In the genomic region with DNA sequence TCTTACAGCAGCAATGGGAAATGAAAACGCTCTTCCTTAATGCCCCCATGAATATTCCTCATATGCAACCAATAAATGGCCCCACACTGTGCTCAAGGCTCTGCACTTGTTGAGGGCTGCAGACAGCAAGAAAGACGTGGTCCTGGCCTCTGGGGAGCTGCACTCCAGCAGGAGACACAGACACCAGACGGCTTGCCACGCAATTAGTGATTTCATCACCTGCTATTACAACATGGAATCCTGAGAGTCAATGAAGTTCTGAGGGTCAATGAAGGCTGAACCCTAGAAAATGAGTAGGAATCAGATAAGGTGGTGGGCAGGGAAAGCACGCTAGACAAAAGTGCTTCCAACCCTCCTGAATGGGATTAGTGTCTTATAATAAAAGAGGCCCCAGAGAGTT, we compare ENCODE assay signal across 38 cellular contexts. TPM values are rescaled to one million over a fixed set of nuclear protein-coding genes. Genes with fewer than 3 reads are reported as not detected.
"Had no signal": no experiment of that assay in that cellular context is flagged by ENCODE, and none has a peak within 500 bp of the region (broad histone marks: within the 10 kb centered on the region; RNA-seq: fewer than 3 reads in every experiment).

No MANE protein-coding gene starts in this region.

- H3K4me3 Mint-ChIP-seq: activated naive CD4-positive, alpha-beta T cell treated with anti-CD3 and anti-CD28 coated beads for 36 hours; activated naive CD8-positive, alpha-beta T cell treated with anti-CD3 and anti-CD28 coated beads for 36 hours; activated T-helper 1 cell treated with anti-CD3 and anti-CD28 coated beads, Interleukin-12 subunit alpha, Interleukin-12 subunit beta, Interleukin-2, Interleukin-4 antibody, amounts not matched to agents 30 ng/mL and 10 ng/mL and 1 ng/mL, durations not matched to agents 14 hours and 24 hours and 36 hours; memory B cell; naive thymus-derived CD4-positive, alpha-beta T cell; stimulated activated naive B cell treated with anti-CD40 and anti-IgM and Interleukin-4, amounts not matched to agents 10 μg/mL and 1 μg/mL and 100 μg/mL, for 72 hours; T-helper 2 cell treated with Interferon-gamma antibody and Interleukin-4, amounts not matched to agents 5 μg/mL and 100 μg/mL, for 36 hours had no signal

- H3K27me3 Mint-ChIP-seq: memory B cell had no signal

- H3K27me3 ChIP-seq: adrenal gland, ascending aorta, cardiac muscle cell, colonic mucosa, dorsolateral prefrontal cortex, gastroesophageal sphincter, right atrium auricular region, stomach, suprapubic skin, tibial artery had no signal

- H3K4me1 Mint-ChIP-seq: activated naive CD8-positive, alpha-beta T cell treated with anti-CD3 and anti-CD28 coated beads for 36 hours; brain; stimulated activated naive B cell treated with anti-CD40 and anti-IgM and Interleukin-4, amounts not matched to agents 10 μg/mL and 1 μg/mL and 100 μg/mL, for 72 hours had no signal

- H3K4me3 ChIP-seq: adrenal gland, ascending aorta, cardiac muscle cell, colonic mucosa, dorsolateral prefrontal cortex, gastroesophageal sphincter, psoas muscle, right atrium auricular region, stomach, suprapubic skin, tibial artery had no signal

- H3K36me3 Mint-ChIP-seq: activated naive CD8-positive, alpha-beta T cell treated with anti-CD3 and anti-CD28 coated beads for 36 hours; brain; stimulated activated naive B cell treated with anti-CD40 and anti-IgM and Interleukin-4, amounts not matched to agents 10 μg/mL and 1 μg/mL and 100 μg/mL, for 72 hours had no signal

- H3K27ac ChIP-seq: adrenal gland, ascending aorta, cardiac muscle cell, colonic mucosa, dorsolateral prefrontal cortex, gastroesophageal sphincter, parathyroid adenoma, psoas muscle, right atrium auricular region, stomach, suprapubic skin, tibial artery, VCaP had no signal

- H3K4me1 ChIP-seq: adrenal gland, ascending aorta, colonic mucosa, gastroesophageal sphincter, parathyroid adenoma, psoas muscle, right atrium auricular region, stomach, suprapubic skin, tibial artery had no signal

- ATAC-seq: gastroesophageal sphincter; naive thymus-derived CD4-positive, alpha-beta T cell; psoas muscle; stimulated activated naive B cell treated with anti-CD40 and anti-IgM and Interleukin-4, amounts not matched to agents 10 μg/mL and 1 μg/mL and 100 μg/mL, for 72 hours had no signal

- H3K27ac Mint-ChIP-seq: activated naive CD4-positive, alpha-beta T cell treated with anti-CD3 and anti-CD28 coated beads for 36 hours; activated naive CD8-positive, alpha-beta T cell treated with anti-CD3 and anti-CD28 coated beads for 36 hours; activated T-helper 1 cell treated with anti-CD3 and anti-CD28 coated beads, Interleukin-12 subunit alpha, Interleukin-12 subunit beta, Interleukin-2, Interleukin-4 antibody, amounts not matched to agents 30 ng/mL and 10 ng/mL and 1 ng/mL, durations not matched to agents 14 hours and 24 hours and 36 hours; brain; memory B cell; naive thymus-derived CD4-positive, alpha-beta T cell; stimulated activated naive B cell treated with anti-CD40 and anti-IgM and Interleukin-4, amounts not matched to agents 10 μg/mL and 1 μg/mL and 100 μg/mL, for 72 hours; T-helper 2 cell treated with Interferon-gamma antibody and Interleukin-4, amounts not matched to agents 5 μg/mL and 100 μg/mL, for 36 hours had no signal

- DNase-seq: activated CD4-positive, alpha-beta T cell treated with anti-CD3 and anti-CD28 coated beads for 48 hours; activated CD4-positive, alpha-beta T cell treated with anti-CD3 and anti-CD28 coated beads, Interleukin-2, amount 50 U/mL, for 48 hours; activated CD8-positive, alpha-beta memory T cell treated with anti-CD3 and anti-CD28 coated beads, Interleukin-2, amount 50 U/mL, for 4 hours; activated effector memory CD4-positive, alpha-beta T cell treated with anti-CD3 and anti-CD28 coated beads, Interleukin-2, amount 50 U/mL, for 16 hours; activated naive CD4-positive, alpha-beta T cell treated with anti-CD3 and anti-CD28 coated beads for 36 hours; activated naive CD8-positive, alpha-beta T cell treated with anti-CD3 and anti-CD28 coated beads for 36 hours; activated T-cell treated with anti-CD3 and anti-CD28 coated beads, Interleukin-2, amount 50 U/mL, for 1 hour; adrenal gland; cerebellar nuclear complex; colonic mucosa; dorsolateral prefrontal cortex; effector memory CD4-positive, alpha-beta T cell; erythroblast; head of caudate nucleus; hippocampal formation; midbrain; naive thymus-derived CD4-positive, alpha-beta T cell; nucleus accumbens; psoas muscle; stimulated activated CD4-positive, alpha-beta T cell treated with anti-CD3 and anti-CD28 coated beads, Interleukin-15, amount 100 ng/mL, for 24 hours; stimulated activated CD4-positive, alpha-beta T cell treated with anti-CD3 and anti-CD28 coated beads, Interleukin-2, amount 100 ng/mL, for 24 hours; stimulated activated naive B cell treated with anti-CD40 and anti-IgM and Interleukin-4, amounts not matched to agents 10 μg/mL and 1 μg/mL and 100 μg/mL, for 72 hours; stomach; tibial artery had no signal

- H3K9me3 ChIP-seq: adrenal gland, ascending aorta, colonic mucosa, gastroesophageal sphincter, psoas muscle, right atrium auricular region, stomach, suprapubic skin, tibial artery had no signal

- H3K36me3 ChIP-seq: adrenal gland, ascending aorta, cardiac muscle cell, colonic mucosa, gastroesophageal sphincter, right atrium auricular region, stomach, suprapubic skin, tibial artery had no signal

RNA-seq across cellular contexts. Expression of a gene that starts 18.9 kb away (rescaled TPM):
- total RNA-seq: activated CD8-positive, alpha-beta memory T cell treated with anti-CD3 and anti-CD28 coated beads for 36 hours; activated naive CD4-positive, alpha-beta T cell treated with anti-CD3 and anti-CD28 coated beads for 36 hours; activated naive CD8-positive, alpha-beta T cell treated with anti-CD3 and anti-CD28 coated beads for 36 hours; activated T-helper 1 cell treated with anti-CD3 and anti-CD28 coated beads, Interleukin-12 subunit alpha, Interleukin-12 subunit beta, Interleukin-2, Interleukin-4 antibody, amounts not matched to agents 30 ng/mL and 10 ng/mL and 1 ng/mL, durations not matched to agents 14 hours and 24 hours and 36 hours; ascending aorta; fibroblast of villous mesenchyme; lower leg skin had no signal
- polyA plus RNA-seq: naive thymus-derived CD4-positive, alpha-beta T cell had no signal
